Comparison of ENCODE assay signal across 27 cellular contexts in genomic region chr4:108156391-108156790, GRCh38. TPM values are rescaled to one million over a fixed set of nuclear protein-coding genes. Genes with fewer than 3 reads are reported as not detected.
DNase-seq lines count a peak whose midpoint lies in the region; ATAC-seq lines count a peak whose summit lies in the region.
"Had no signal": no experiment of that assay in that cellular context is flagged by ENCODE, and none has a peak within 500 bp of the region (broad histone marks: within the 10 kb centered on the region; RNA-seq: fewer than 3 reads in every experiment).

No MANE protein-coding gene starts in this region.

- peaks cover 62% of the 10 kb centered on the region for H3K36me3 ChIP-seq in CD4-positive, CD25-positive, alpha-beta regulatory T cell (ENCODE audit: control insufficient read depth, insufficient read depth, low read length)
- H3K36me3 ChIP-seq in SK-N-MC (ENCODE audit: insufficient read depth, low read length): peaks cover 19% of the 10 kb centered on the region
- H3K36me3 ChIP-seq: esophagus squamous epithelium, HAP-1, MG63, ovary, transverse colon had no signal

- H3K4me3 Mint-ChIP-seq in activated CD4-positive, alpha-beta T cell treated with anti-CD3 and anti-CD28 coated beads, Interleukin-2, amount 10 ng/mL, durations not matched to agents 24 days and 14 days: peak overlapping the region; percentile 82
- H3K4me3 Mint-ChIP-seq in CD4-positive, CD25-positive, alpha-beta regulatory T cell: peak overlapping the region; percentile 91 to 98 (median 95)
- H3K4me3 Mint-ChIP-seq in activated naive CD8-positive, alpha-beta T cell treated with anti-CD3 and anti-CD28 coated beads, Interleukin-2, amount 10 ng/mL, durations not matched to agents 7 days and 5 days: peak overlapping the region; percentile 80

- no peak for DNase-seq in activated CD4-positive, alpha-beta T cell treated with anti-CD3 and anti-CD28 coated beads, Interleukin-2, amount 10 ng/mL, durations not matched to agents 24 days and 14 days
- no peak for DNase-seq in activated CD4-positive, alpha-beta T cell treated with anti-CD3 and anti-CD28 coated beads for 4 hours
- no peak for DNase-seq in CD4-positive, CD25-positive, alpha-beta regulatory T cell
- no peak for DNase-seq in SK-N-MC (ENCODE audit: low read depth, low spot score)
- DNase-seq in activated naive CD8-positive, alpha-beta T cell treated with anti-CD3 and anti-CD28 coated beads, Interleukin-2, amount 10 ng/mL, durations not matched to agents 7 days and 5 days: no peak
- no peak for DNase-seq in activated effector memory CD4-positive, alpha-beta T cell treated with Interleukin-2 at 50 U/mL for 16 hours
- DNase-seq: AML-193, cerebellar nuclear complex, COR-L47, DMS53, esophagus squamous epithelium, foreskin melanocyte, MG63, mucosa of descending colon, NCI-H1105 treated with DMSO at 0.1 percent for 48 hours, NCI-H2029, NCI-H526, ovary, transverse colon had no signal

- POLR2A ChIA-PET in activated naive CD8-positive, alpha-beta T cell treated with anti-CD3 and anti-CD28 coated beads, Interleukin-2, amount 10 ng/mL, durations not matched to agents 7 days and 5 days (lab: Charles Lee): interaction anchor here (0.7 to 5.7 kb wide), 9 partner anchors 9 to 48 kb away, joined by 3 to 39 read pairs (median 9); partner anchors contain the start of gene LEF1

- ATAC-seq in CD4-positive, CD25-positive, alpha-beta regulatory T cell (ENCODE audit: low read depth in 2 of 2): no peak
- no peak for ATAC-seq in activated naive CD8-positive, alpha-beta T cell treated with anti-CD3 and anti-CD28 coated beads, Interleukin-2, amount 10 ng/mL, durations not matched to agents 7 days and 5 days (ENCODE audit: low read depth)
- ATAC-seq in HG03045 (IDR thresholded peaks at IDR 0.05; ENCODE audit: unreplicated experiment) (no peak), GM21390 (IDR thresholded peaks at IDR 0.05; ENCODE audit: unreplicated experiment) (no peak)
- ATAC-seq: A549, K562, mucosa of descending colon had no signal

- peak overlapping the region; percentile 99 for H3K4me3 ChIP-seq in CD4-positive, CD25-positive, alpha-beta regulatory T cell (ENCODE audit: low read depth, low read length)
- H3K4me3 ChIP-seq in SK-N-MC: no peak overlapping the region
- H3K4me3 ChIP-seq: A549, esophagus squamous epithelium, HAP-1, K562, lung, MG63, mucosa of descending colon, ovary, skin epidermis, transverse colon had no signal

- intact Hi-C loops in activated CD4-positive, alpha-beta T cell treated with anti-CD3 and anti-CD28 coated beads, Interleukin-2, amount 10 ng/mL, durations not matched to agents 24 days and 14 days (cut with micrococcal nuclease): loop anchor here (1.0 to 5.0 kb wide), 2 partner anchors 12 to 326 kb away; no protein-coding TSS in a partner anchor

- no peaks in the 10 kb centered on the region for H3K9me3 ChIP-seq in CD4-positive, CD25-positive, alpha-beta regulatory T cell (ENCODE audit: control insufficient read depth in 2 of 2, low read length in 2 of 2)
- H3K9me3 ChIP-seq in SK-N-MC (ENCODE audit: low read depth, low read length): no peaks in the 10 kb centered on the region
- H3K9me3 ChIP-seq: A549, esophagus squamous epithelium, HAP-1, MG63, mucosa of descending colon, ovary, transverse colon had no signal

- H3K27ac Mint-ChIP-seq in activated CD4-positive, alpha-beta T cell treated with anti-CD3 and anti-CD28 coated beads, Interleukin-2, amount 10 ng/mL, durations not matched to agents 24 days and 14 days: peak overlapping the region; percentile 88
- peak overlapping the region; percentile 83 to 93 (median 92) for H3K27ac Mint-ChIP-seq in CD4-positive, CD25-positive, alpha-beta regulatory T cell
- peak overlapping the region; percentile 80 for H3K27ac Mint-ChIP-seq in activated naive CD8-positive, alpha-beta T cell treated with anti-CD3 and anti-CD28 coated beads, Interleukin-2, amount 10 ng/mL, durations not matched to agents 7 days and 5 days

- no peak overlapping the region for H3K9ac ChIP-seq in SK-N-MC (ENCODE audit: insufficient read length)

- H3K27ac ChIP-seq in CD4-positive, CD25-positive, alpha-beta regulatory T cell (ENCODE audit: insufficient read depth, low read length, poor library complexity, severe bottlenecking): peak overlapping the region; percentile 49
- peak overlapping the region; percentile 59 for H3K27ac ChIP-seq in SK-N-MC
- H3K27ac ChIP-seq: A549, esophagus squamous epithelium, ovary, transverse colon had no signal

- no peaks in the 10 kb centered on the region for H3K27me3 ChIP-seq in CD4-positive, CD25-positive, alpha-beta regulatory T cell (ENCODE audit: control insufficient read depth, insufficient read depth, low read length)
- H3K27me3 ChIP-seq: ovary had no signal

- no peaks in the 10 kb centered on the region for H3K27me3 Mint-ChIP-seq in activated CD4-positive, alpha-beta T cell treated with anti-CD3 and anti-CD28 coated beads, Interleukin-2, amount 10 ng/mL, durations not matched to agents 24 days and 14 days
- no peaks in the 10 kb centered on the region for H3K27me3 Mint-ChIP-seq in CD4-positive, CD25-positive, alpha-beta regulatory T cell
- H3K27me3 Mint-ChIP-seq in activated naive CD8-positive, alpha-beta T cell treated with anti-CD3 and anti-CD28 coated beads, Interleukin-2, amount 10 ng/mL, durations not matched to agents 7 days and 5 days: no peaks in the 10 kb centered on the region

- peaks cover 49% of the 10 kb centered on the region for H3K36me3 Mint-ChIP-seq in activated CD4-positive, alpha-beta T cell treated with anti-CD3 and anti-CD28 coated beads, Interleukin-2, amount 10 ng/mL, durations not matched to agents 24 days and 14 days (ENCODE audit: low read depth)
- peaks cover 56% of the 10 kb centered on the region for H3K36me3 Mint-ChIP-seq in CD4-positive, CD25-positive, alpha-beta regulatory T cell
- peaks cover 36% of the 10 kb centered on the region for H3K36me3 Mint-ChIP-seq in activated naive CD8-positive, alpha-beta T cell treated with anti-CD3 and anti-CD28 coated beads, Interleukin-2, amount 10 ng/mL, durations not matched to agents 7 days and 5 days

- H3K4me1 ChIP-seq in CD4-positive, CD25-positive, alpha-beta regulatory T cell (ENCODE audit: control insufficient read depth, insufficient read depth, low read length, poor library complexity, severe bottlenecking): peaks cover 99% of the 10 kb centered on the region
- H3K4me1 ChIP-seq: A549, esophagus squamous epithelium, HAP-1, transverse colon had no signal

- H3K9me3 Mint-ChIP-seq in activated CD4-positive, alpha-beta T cell treated with anti-CD3 and anti-CD28 coated beads, Interleukin-2, amount 10 ng/mL, durations not matched to agents 24 days and 14 days: no peaks in the 10 kb centered on the region
- no peaks in the 10 kb centered on the region for H3K9me3 Mint-ChIP-seq in CD4-positive, CD25-positive, alpha-beta regulatory T cell
- H3K9me3 Mint-ChIP-seq in activated naive CD8-positive, alpha-beta T cell treated with anti-CD3 and anti-CD28 coated beads, Interleukin-2, amount 10 ng/mL, durations not matched to agents 7 days and 5 days: no peaks in the 10 kb centered on the region

- peaks cover 70% of the 10 kb centered on the region for H3K4me1 Mint-ChIP-seq in activated CD4-positive, alpha-beta T cell treated with anti-CD3 and anti-CD28 coated beads, Interleukin-2, amount 10 ng/mL, durations not matched to agents 24 days and 14 days
- peaks cover 40 to 88% (median 66%) of the 10 kb centered on the region in 4 donors for H3K4me1 Mint-ChIP-seq in CD4-positive, CD25-positive, alpha-beta regulatory T cell
- H3K4me1 Mint-ChIP-seq in activated naive CD8-positive, alpha-beta T cell treated with anti-CD3 and anti-CD28 coated beads, Interleukin-2, amount 10 ng/mL, durations not matched to agents 7 days and 5 days: peaks cover 77% of the 10 kb centered on the region

RNA-seq across cellular contexts. Expression of gene LEF1, which starts 12.3 kb away (rescaled TPM):
- 131 and 141 TPM in 2 replicates for total RNA-seq in activated CD4-positive, alpha-beta T cell treated with anti-CD3 and anti-CD28 coated beads, Interleukin-2, amount 10 ng/mL, durations not matched to agents 24 days and 14 days
- 469 TPM for total RNA-seq in CD4-positive, CD25-positive, alpha-beta regulatory T cell
- 100 to 1,000 TPM; 465 to 627 (median 565) TPM for polyA plus RNA-seq in CD4-positive, CD25-positive, alpha-beta regulatory T cell
- total RNA-seq in activated naive CD8-positive, alpha-beta T cell treated with anti-CD3 and anti-CD28 coated beads, Interleukin-2, amount 10 ng/mL, durations not matched to agents 7 days and 5 days: 100 to 1,000 TPM; 281 to 309 TPM
- total RNA-seq: dermis microvascular lymphatic vessel endothelial cell had no signal
- polyA plus RNA-seq: A549 had no signal
